Comparison of ENCODE assay signal across 16 cellular contexts in the genomic region with DNA sequence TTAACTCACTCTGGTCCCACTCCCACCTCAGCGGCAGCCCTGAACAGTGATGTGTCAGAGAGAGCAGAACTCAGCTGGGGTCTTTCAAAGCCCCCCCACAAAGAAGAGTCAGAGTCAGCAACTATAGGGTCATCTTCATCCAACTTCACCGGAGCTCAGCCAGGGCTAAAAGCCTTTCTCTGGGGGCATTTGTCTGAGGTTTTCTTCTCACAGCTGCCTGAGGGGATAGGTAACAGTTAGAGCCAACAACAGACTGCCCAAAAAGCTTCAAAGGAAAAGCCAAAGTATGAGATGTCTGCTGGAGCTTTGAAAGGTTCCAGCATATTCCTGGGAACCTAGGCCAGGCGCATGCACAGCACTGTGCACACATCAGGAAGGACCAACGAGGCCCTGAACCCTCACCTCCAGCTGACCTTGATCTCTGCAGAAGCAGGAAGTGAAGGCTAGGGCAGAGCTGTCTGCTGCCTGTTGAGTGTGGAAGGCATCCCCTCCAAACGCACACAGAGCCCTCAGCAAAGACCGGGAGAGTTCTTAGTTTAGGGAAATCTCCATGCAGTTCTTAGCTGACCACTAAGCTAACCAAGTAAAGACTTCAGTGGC. TPM values are rescaled to one million over a fixed set of nuclear protein-coding genes. Genes with fewer than 3 reads are reported as not detected.
A peak's percentile ranks its signal among the peaks of the same experiment; 100 is the strongest.
DNase-seq lines count a peak whose midpoint lies in the region; ATAC-seq, FAIRE-seq and TF ChIP-seq lines count a peak whose summit lies in the region.
"Had no signal": no experiment of that assay in that cellular context is flagged by ENCODE, and none has a peak within 500 bp of the region (broad histone marks: within the 10 kb centered on the region; RNA-seq: fewer than 3 reads in every experiment).

No MANE protein-coding gene starts in this region.

- H3K4me3 Mint-ChIP-seq in endothelial cell (ENCODE audit: unreplicated experiment), result peak overlapping the region; percentile 29
- H3K4me3 Mint-ChIP-seq: CD4-positive, alpha-beta memory T cell had no signal

- peaks cover 4% of the 10 kb centered on the region for H3K27me3 Mint-ChIP-seq in endothelial cell (ENCODE audit: unreplicated experiment)
- H3K27me3 Mint-ChIP-seq: CD4-positive, alpha-beta memory T cell had no signal

- H2AFZ ChIP-seq in HepG2 (ENCODE audit: low read length), result no peak overlapping the region

- H3K79me2 ChIP-seq in HepG2 (ENCODE audit: insufficient read depth, low read length), result no peaks in the 10 kb centered on the region

- no peak overlapping the region for H3K9ac ChIP-seq in HepG2 (ENCODE audit: insufficient read depth, low read depth, low read length)

- POLR2A ChIA-PET in HepG2 (lab: Yijun Ruan, JAX), result interaction anchor here (1.5 kb wide), 1 partner anchor 29 kb away, joined by 4 read pairs; no protein-coding TSS in a partner anchor

- no peak for TF ChIP-seq RAD21 in HepG2 (CRISPR knock-in tag; IDR thresholded peaks at IDR 0.05)

- BruUV-seq in HepG2 (replicated peaks; lab: Mats Ljungman, UMichigan), result no TSS peak

- TF ChIP-seq EP300 in HepG2 (IDR thresholded peaks at IDR 0.05; ENCODE audit: low read depth in 2 of 2, low read length in 2 of 2) (no peak), HepG2 (CRISPR knock-in tag; IDR thresholded peaks at IDR 0.05; ENCODE audit: borderline replicate concordance) (no peak)

- no peaks in the 10 kb centered on the region for H3K9me3 Mint-ChIP-seq in endothelial cell (ENCODE audit: unreplicated experiment)

- H3K4me2 ChIP-seq in HepG2 (ENCODE audit: low read depth, low read length), result no peak overlapping the region

- H3K27ac ChIP-seq in HepG2 (ENCODE audit: extremely low read length, insufficient read depth, low read length), result no peak overlapping the region
- no peak overlapping the region for H3K27ac ChIP-seq in right lobe of liver
- peak overlapping the region; percentile 74 to 85 for H3K27ac ChIP-seq in prostate gland
- no peak overlapping the region for H3K27ac ChIP-seq in Peyer's patch

- 0 out of 2 replicates have a peak, but pooled peaks cover 4% of the 10 kb centered on the region for H3K9me3 ChIP-seq in HepG2 (ENCODE audit: low read length)
- H3K9me3 ChIP-seq in right lobe of liver, result no peaks in the 10 kb centered on the region
- no peaks in the 10 kb centered on the region for H3K9me3 ChIP-seq in prostate gland
- H3K9me3 ChIP-seq in Peyer's patch, result no peaks in the 10 kb centered on the region
- H3K9me3 ChIP-seq: Caco-2, HAP-1 had no signal

- H3K27me3 ChIP-seq in HepG2 (ENCODE audit: control insufficient read depth in 1 of 2, insufficient read depth in 2 of 2, low read length in 2 of 2), result no peaks in the 10 kb centered on the region
- H3K27me3 ChIP-seq in right lobe of liver, result no peaks in the 10 kb centered on the region
- H3K27me3 ChIP-seq in prostate gland (replicated peaks; ENCODE audit: insufficient read depth), result no peaks in the 10 kb centered on the region
- no peaks in the 10 kb centered on the region for H3K27me3 ChIP-seq in Peyer's patch

- ATAC-seq in HepG2 (no peak), right lobe of liver (no peak)

- H3K4me1 ChIP-seq in HepG2 (ENCODE audit: insufficient read depth, low read length), result peaks cover 10% of the 10 kb centered on the region
- H3K4me1 ChIP-seq in right lobe of liver, result peaks cover 0 to 3% (median 0%) of the 10 kb centered on the region in 4 donors
- H3K4me1 ChIP-seq in prostate gland (replicated peaks), result peaks cover 12% of the 10 kb centered on the region
- H3K4me1 ChIP-seq in Peyer's patch, result no peaks in the 10 kb centered on the region
- H3K4me1 ChIP-seq: Caco-2, HAP-1 had no signal

- no peak for FAIRE-seq in HepG2 (lab: Jason Lieb, UNC)
- FAIRE-seq: G401.6, GM12892, H54 had no signal

- DNase-seq in HepG2 (ENCODE audit: low spot score), result no peak
- DNase-seq in right lobe of liver, result no peak
- no peak for DNase-seq in endothelial cell (ENCODE audit: low spot score)
- no peak for DNase-seq in prostate gland (ENCODE audit: low spot score)
- DNase-seq in epidermal melanocyte (ENCODE audit: insufficient read length, low spot score), result no peak
- DNase-seq in Peyer's patch, result no peak
- DNase-seq: C1 segment of cervical spinal cord; Caco-2; CD4-positive, alpha-beta memory T cell; DMS153; DND-41; GOT3 had no signal

- H3K36me3 ChIP-seq in HepG2 (replicated peaks in 1 of 2; ENCODE audit: control insufficient read depth in 1 of 2, insufficient read depth in 2 of 2, low read length in 2 of 2) (peaks cover 24 to 69% of the 10 kb centered on the region in 2 experiments; a peak in 4 of 5 replicates), right lobe of liver (peaks cover 0 to 44% (median 14%) of the 10 kb centered on the region in 4 donors), prostate gland (peaks cover 5 to 14% of the 10 kb centered on the region in 2 donors), Peyer's patch (peaks cover 0 to 62% (median 0%) of the 10 kb centered on the region in 3 donors)

- peaks cover 38% of the 10 kb centered on the region for H3K36me3 Mint-ChIP-seq in endothelial cell (ENCODE audit: low read depth, unreplicated experiment)

- H3K27ac Mint-ChIP-seq in endothelial cell (ENCODE audit: unreplicated experiment), result no peak overlapping the region
- H3K27ac Mint-ChIP-seq: CD4-positive, alpha-beta memory T cell had no signal

- no peak for TF ChIP-seq POLR2A in HepG2 (IDR thresholded peaks at IDR 0.05; ENCODE audit: insufficient read depth in 1 of 2, low read depth in 2 of 2, low read length in 2 of 2)
- no peak for TF ChIP-seq POLR2A in right lobe of liver (IDR thresholded peaks at IDR 0.05)
- no peak for TF ChIP-seq POLR2A in prostate gland (IDR thresholded peaks at IDR 0.05)
- TF ChIP-seq POLR2A in Peyer's patch (IDR thresholded peaks at IDR 0.05), result no peak

- intact Hi-C loops in HepG2 (cut with micrococcal nuclease; ENCODE audit: unreplicated experiment), result no loop called here
- intact Hi-C loops in right lobe of liver (cut with DNase I), result loop anchor here (5.0 kb wide), 1 partner anchor 181 kb away; no protein-coding TSS in a partner anchor
- intact Hi-C loops in prostate gland (cut with DNase I), result no loop called here

- H4K20me1 ChIP-seq in HepG2 (ENCODE audit: insufficient read depth, low read length), result no peaks in the 10 kb centered on the region; the same call in 1 of the 2 replicates

- TF ChIP-seq CTCF in HepG2 (CRISPR knock-in tag; IDR thresholded peaks at IDR 0.05) (no peak), right lobe of liver (IDR thresholded peaks at IDR 0.05) (no peak), endothelial cell (IDR thresholded peaks at IDR 0.05; ENCODE audit: unreplicated experiment) (no peak), prostate gland (IDR thresholded peaks at IDR 0.05) (no peak), Peyer's patch (IDR thresholded peaks at IDR 0.05) (no peak)

- CTCF ChIA-PET in HepG2 (lab: Yijun Ruan, JAX; ENCODE audit: low intra/inter-chr PET ratio, low total read pairs), result no interaction called here

- H3K4me3 ChIP-seq in HepG2 (replicated peaks in 1 of 3; ENCODE audit: insufficient read depth in 1 of 3, low read depth in 2 of 3, low read length in 3 of 3) (no peak overlapping the region), right lobe of liver (no peak overlapping the region), prostate gland (no peak overlapping the region), Peyer's patch (no peak overlapping the region)
- H3K4me3 ChIP-seq: HAP-1 had no signal

- WGBS in HepG2 (ENCODE audit: low lambda C conversion rate), result 82% methylated on average over 5 of the region's 6 CpGs
- 60% methylated on average over 2 of the region's 6 CpGs for WGBS in right lobe of liver (ENCODE audit: insufficient coverage, low coverage, low lambda C conversion rate, missing lambda C conversion rate)
- WGBS in prostate gland, result 89% methylated on average over 6 of the region's 6 CpGs

- H3K4me1 Mint-ChIP-seq in endothelial cell (ENCODE audit: unreplicated experiment), result no peaks in the 10 kb centered on the region

- in situ Hi-C loops in HepG2 (cut with HindIII; ENCODE audit: extremely low pct_ligation_motif_present, low pct_unique_long_range_greater_than_20kb), result loop anchor here (10.0 kb wide), 1 partner anchor 159 kb away; no protein-coding TSS in a partner anchor

RNA-seq across cellular contexts. Expression of a gene that starts 28.1 kb away (rescaled TPM):
- 144 and 162 TPM in 2 replicates for total RNA-seq in HepG2 (2016; rRNA removed; fragmentation: Illumina TruSeq; extraction: Trizol)
- total RNA-seq in HepG2 (2016; cell fraction: cytosol; rRNA removed; fragmentation: Illumina TruSeq; extraction: Trizol; ENCODE audit: low read depth), result 44.0 and 61.5 TPM in 2 replicates
- 127 and 167 TPM in 2 replicates for total RNA-seq in HepG2 (2016; cell fraction: insoluble cytoplasmic fraction; rRNA removed; fragmentation: Illumina TruSeq; extraction: Trizol)
- 60.4 and 90.3 TPM in 2 replicates for total RNA-seq in HepG2 (2016; cell fraction: membrane; rRNA removed; fragmentation: Illumina TruSeq; extraction: Trizol)
- total RNA-seq in HepG2 (2016; cell fraction: nucleus; rRNA removed; fragmentation: Illumina TruSeq; extraction: Trizol), result 92.2 and 95.4 TPM in 2 replicates
- 156 and 194 TPM in 2 replicates for polyA plus RNA-seq in HepG2 (2011; rRNA removed)
- 185 and 260 TPM in 2 replicates for polyA plus RNA-seq in HepG2 (2011; cell fraction: cytosol; rRNA removed)
- polyA plus RNA-seq in HepG2 (2011; cell fraction: nucleus; rRNA removed), result 192 TPM in 2 replicates
- polyA plus RNA-seq in HepG2 (2012), result 90.6 and 123 TPM in 2 replicates
- 59.9 and 87.6 TPM in 2 replicates for polyA plus RNA-seq in HepG2 (2016; cell fraction: cytosol; fragmentation: Illumina TruSeq; extraction: Trizol; ENCODE audit: low read depth)
- polyA plus RNA-seq in HepG2 (2016; cell fraction: insoluble cytoplasmic fraction; fragmentation: Illumina TruSeq; extraction: Trizol; ENCODE audit: low read depth), result 139 and 159 TPM in 2 replicates
- polyA plus RNA-seq in HepG2 (2016; cell fraction: membrane; fragmentation: Illumina TruSeq; extraction: Trizol; ENCODE audit: low read depth), result 62.3 and 85.6 TPM in 2 replicates
- 155 and 158 TPM in 2 replicates for polyA plus RNA-seq in HepG2 (2016; cell fraction: nucleus; fragmentation: Illumina TruSeq; extraction: Trizol; ENCODE audit: insufficient read depth, low read depth)
- polyA minus RNA-seq in HepG2 (2011; rRNA and poly(A)+ RNA removed; ENCODE audit: low replicate concordance), result 32.2 and 191 TPM in 2 replicates
- 76.6 and 84.9 TPM in 2 replicates for polyA minus RNA-seq in HepG2 (2011; cell fraction: cytosol; rRNA and poly(A)+ RNA removed)
- 33.6 and 36.1 TPM in 2 replicates for polyA minus RNA-seq in HepG2 (2011; cell fraction: nucleus; rRNA and poly(A)+ RNA removed)
- 100 to 1,000 TPM; 144 to 270 (median 200) TPM for total RNA-seq in right lobe of liver
- total RNA-seq in endothelial cell (ENCODE audit: unreplicated experiment), result 49.0 TPM
- 100 to 1,000 TPM; 456 to 513 TPM for total RNA-seq in prostate gland
- 100 to 1,000 TPM in 3 of 4 donors, 10 to 100 TPM in 1; 89.1 to 149 (median 138) TPM for total RNA-seq in Peyer's patch

RNA-seq across cellular contexts. Expression of a gene that starts 28.2 kb away (rescaled TPM):
- total RNA-seq in HepG2 (2016; rRNA removed; fragmentation: Illumina TruSeq; extraction: Trizol) (16.4 and 18.6 TPM in 2 replicates), right lobe of liver (10 to 100 TPM; 35.9 to 47.8 (median 44.3) TPM), endothelial cell (ENCODE audit: unreplicated experiment) (23.0 TPM), prostate gland (10 to 100 TPM; 62.1 to 84.5 TPM), Peyer's patch (10 to 100 TPM; 24.7 to 29.8 (median 27.2) TPM)
- 4.6 and 5.3 TPM in 2 replicates for total RNA-seq in HepG2 (2016; cell fraction: cytosol; rRNA removed; fragmentation: Illumina TruSeq; extraction: Trizol; ENCODE audit: low read depth)
- total RNA-seq in HepG2 (2016; cell fraction: insoluble cytoplasmic fraction; rRNA removed; fragmentation: Illumina TruSeq; extraction: Trizol), result 16.6 and 20.5 TPM in 2 replicates
- 7.4 and 8.1 TPM in 2 replicates for total RNA-seq in HepG2 (2016; cell fraction: membrane; rRNA removed; fragmentation: Illumina TruSeq; extraction: Trizol)
- 17.3 and 19.7 TPM in 2 replicates for total RNA-seq in HepG2 (2016; cell fraction: nucleus; rRNA removed; fragmentation: Illumina TruSeq; extraction: Trizol)
- polyA plus RNA-seq in HepG2 (2011; rRNA removed), result 17.5 and 23.4 TPM in 2 replicates
- 11.8 and 19.6 TPM in 2 replicates for polyA plus RNA-seq in HepG2 (2011; cell fraction: cytosol; rRNA removed)
- polyA plus RNA-seq in HepG2 (2011; cell fraction: nucleus; rRNA removed), result 74.7 and 94.3 TPM in 2 replicates
- polyA plus RNA-seq in HepG2 (2012), result 11.2 and 13.2 TPM in 2 replicates
- polyA plus RNA-seq in HepG2 (2016; cell fraction: cytosol; fragmentation: Illumina TruSeq; extraction: Trizol; ENCODE audit: low read depth), result 3.6 and 4.0 TPM in 2 replicates
- 17.8 and 20.1 TPM in 2 replicates for polyA plus RNA-seq in HepG2 (2016; cell fraction: insoluble cytoplasmic fraction; fragmentation: Illumina TruSeq; extraction: Trizol; ENCODE audit: low read depth)
- polyA plus RNA-seq in HepG2 (2016; cell fraction: membrane; fragmentation: Illumina TruSeq; extraction: Trizol; ENCODE audit: low read depth), result 5.9 and 6.5 TPM in 2 replicates
- 34.4 and 34.7 TPM in 2 replicates for polyA plus RNA-seq in HepG2 (2016; cell fraction: nucleus; fragmentation: Illumina TruSeq; extraction: Trizol; ENCODE audit: insufficient read depth, low read depth)
- polyA minus RNA-seq in HepG2 (2011; rRNA and poly(A)+ RNA removed; ENCODE audit: low replicate concordance), result 28.2 and 29.9 TPM in 2 replicates
- 10.6 and 12.9 TPM in 2 replicates for polyA minus RNA-seq in HepG2 (2011; cell fraction: cytosol; rRNA and poly(A)+ RNA removed)
- 24.5 and 27.3 TPM in 2 replicates for polyA minus RNA-seq in HepG2 (2011; cell fraction: nucleus; rRNA and poly(A)+ RNA removed)

RNA-seq across cellular contexts. Expression of a gene that starts 58.8 kb away (rescaled TPM):
- total RNA-seq in HepG2 (2016; rRNA removed; fragmentation: Illumina TruSeq; extraction: Trizol) (7.4 and 7.7 TPM in 2 replicates), right lobe of liver (1 to 10 TPM; 1.4 to 3.2 (median 2.7) TPM), endothelial cell (ENCODE audit: unreplicated experiment) (3.7 TPM), prostate gland (10 to 100 TPM in 1 of 2 donors, 1 to 10 TPM in 1; 5.6 to 12.0 TPM), Peyer's patch (1 to 10 TPM; 3.1 to 6.6 (median 4.9) TPM)
- 2.1 and 3.2 TPM in 2 replicates for total RNA-seq in HepG2 (2016; cell fraction: cytosol; rRNA removed; fragmentation: Illumina TruSeq; extraction: Trizol; ENCODE audit: low read depth)
- total RNA-seq in HepG2 (2016; cell fraction: insoluble cytoplasmic fraction; rRNA removed; fragmentation: Illumina TruSeq; extraction: Trizol), result 7.8 and 8.7 TPM in 2 replicates
- 4.1 and 4.4 TPM in 2 replicates for total RNA-seq in HepG2 (2016; cell fraction: membrane; rRNA removed; fragmentation: Illumina TruSeq; extraction: Trizol)
- total RNA-seq in HepG2 (2016; cell fraction: nucleus; rRNA removed; fragmentation: Illumina TruSeq; extraction: Trizol), result 4.8 and 5.3 TPM in 2 replicates
- polyA plus RNA-seq in HepG2 (2011; rRNA removed), result 2.1 and 2.5 TPM in 2 replicates
- polyA plus RNA-seq in HepG2 (2011; cell fraction: cytosol; rRNA removed), result 1.7 and 3.9 TPM in 2 replicates
- polyA plus RNA-seq in HepG2 (2011; cell fraction: nucleus; rRNA removed), result 4.7 and 6.8 TPM in 2 replicates
- polyA plus RNA-seq in HepG2 (2012), result 2.4 and 4.1 TPM in 2 replicates
- polyA plus RNA-seq in HepG2 (2016; cell fraction: cytosol; fragmentation: Illumina TruSeq; extraction: Trizol; ENCODE audit: low read depth), result 1.7 and 2.3 TPM in 2 replicates
- polyA plus RNA-seq in HepG2 (2016; cell fraction: insoluble cytoplasmic fraction; fragmentation: Illumina TruSeq; extraction: Trizol; ENCODE audit: low read depth), result 5.9 and 6.5 TPM in 2 replicates
- polyA plus RNA-seq in HepG2 (2016; cell fraction: membrane; fragmentation: Illumina TruSeq; extraction: Trizol; ENCODE audit: low read depth), result 2.8 and 3.1 TPM in 2 replicates
- 4.2 and 7.0 TPM in 2 replicates for polyA plus RNA-seq in HepG2 (2016; cell fraction: nucleus; fragmentation: Illumina TruSeq; extraction: Trizol; ENCODE audit: insufficient read depth, low read depth)
- polyA minus RNA-seq in HepG2 (2011; rRNA and poly(A)+ RNA removed; ENCODE audit: low replicate concordance), result 2.4 and 4.9 TPM in 2 replicates
- polyA minus RNA-seq in HepG2 (2011; cell fraction: cytosol; rRNA and poly(A)+ RNA removed), result 1.7 and 2.4 TPM in 2 replicates
- polyA minus RNA-seq in HepG2 (2011; cell fraction: nucleus; rRNA and poly(A)+ RNA removed), result 0.75 and 1.8 TPM in 2 replicates

RNA-seq across cellular contexts. Expression of a gene that starts 58.8 kb away (rescaled TPM):
- total RNA-seq in HepG2 (2016; rRNA removed; fragmentation: Illumina TruSeq; extraction: Trizol) (14.1 and 17.6 TPM in 2 replicates), right lobe of liver (1 to 10 TPM; 6.4 to 9.1 (median 6.6) TPM), endothelial cell (ENCODE audit: unreplicated experiment) (20.3 TPM), prostate gland (10 to 100 TPM; 15.7 to 41.9 TPM), Peyer's patch (10 to 100 TPM in 3 of 4 donors, 1 to 10 TPM in 1; 2.5 to 26.1 (median 22.8) TPM)
- 2.4 and 2.6 TPM in 2 replicates for total RNA-seq in HepG2 (2016; cell fraction: cytosol; rRNA removed; fragmentation: Illumina TruSeq; extraction: Trizol; ENCODE audit: low read depth)
- 10.3 and 13.8 TPM in 2 replicates for total RNA-seq in HepG2 (2016; cell fraction: insoluble cytoplasmic fraction; rRNA removed; fragmentation: Illumina TruSeq; extraction: Trizol)
- total RNA-seq in HepG2 (2016; cell fraction: membrane; rRNA removed; fragmentation: Illumina TruSeq; extraction: Trizol), result 6.4 and 6.7 TPM in 2 replicates
- total RNA-seq in HepG2 (2016; cell fraction: nucleus; rRNA removed; fragmentation: Illumina TruSeq; extraction: Trizol), result 15.1 and 15.3 TPM in 2 replicates
- 15.8 and 18.2 TPM in 2 replicates for polyA plus RNA-seq in HepG2 (2011; rRNA removed)
- 8.3 and 9.5 TPM in 2 replicates for polyA plus RNA-seq in HepG2 (2011; cell fraction: cytosol; rRNA removed)
- polyA plus RNA-seq in HepG2 (2011; cell fraction: nucleus; rRNA removed), result 47.3 and 53.1 TPM in 2 replicates
- 11.3 and 11.9 TPM in 2 replicates for polyA plus RNA-seq in HepG2 (2012)
- polyA plus RNA-seq in HepG2 (2016; cell fraction: cytosol; fragmentation: Illumina TruSeq; extraction: Trizol; ENCODE audit: low read depth), result 1.3 and 1.5 TPM in 2 replicates
- 8.2 and 12.3 TPM in 2 replicates for polyA plus RNA-seq in HepG2 (2016; cell fraction: insoluble cytoplasmic fraction; fragmentation: Illumina TruSeq; extraction: Trizol; ENCODE audit: low read depth)
- 2.5 and 3.1 TPM in 2 replicates for polyA plus RNA-seq in HepG2 (2016; cell fraction: membrane; fragmentation: Illumina TruSeq; extraction: Trizol; ENCODE audit: low read depth)
- polyA plus RNA-seq in HepG2 (2016; cell fraction: nucleus; fragmentation: Illumina TruSeq; extraction: Trizol; ENCODE audit: insufficient read depth, low read depth), result 23.5 and 25.4 TPM in 2 replicates
- 46.0 and 112 TPM in 2 replicates for polyA minus RNA-seq in HepG2 (2011; rRNA and poly(A)+ RNA removed; ENCODE audit: low replicate concordance)
- 8.4 and 10.0 TPM in 2 replicates for polyA minus RNA-seq in HepG2 (2011; cell fraction: cytosol; rRNA and poly(A)+ RNA removed)
- 21.9 and 23.7 TPM in 2 replicates for polyA minus RNA-seq in HepG2 (2011; cell fraction: nucleus; rRNA and poly(A)+ RNA removed)

Comparison
In these comparisons a context has a peak if more than half of its experiments do, and no peak if none do; other contexts are left out.
1. intact Hi-C loops: an anchor here in right lobe of liver (5.0 kb wide); none called in HepG2 and prostate gland.
2. H3K27ac ChIP-seq: peak in prostate gland (2 of 2); none in HepG2 (single experiment), right lobe of liver (0 of 3) and Peyer's patch (0 of 4).